In the genomic region with DNA sequence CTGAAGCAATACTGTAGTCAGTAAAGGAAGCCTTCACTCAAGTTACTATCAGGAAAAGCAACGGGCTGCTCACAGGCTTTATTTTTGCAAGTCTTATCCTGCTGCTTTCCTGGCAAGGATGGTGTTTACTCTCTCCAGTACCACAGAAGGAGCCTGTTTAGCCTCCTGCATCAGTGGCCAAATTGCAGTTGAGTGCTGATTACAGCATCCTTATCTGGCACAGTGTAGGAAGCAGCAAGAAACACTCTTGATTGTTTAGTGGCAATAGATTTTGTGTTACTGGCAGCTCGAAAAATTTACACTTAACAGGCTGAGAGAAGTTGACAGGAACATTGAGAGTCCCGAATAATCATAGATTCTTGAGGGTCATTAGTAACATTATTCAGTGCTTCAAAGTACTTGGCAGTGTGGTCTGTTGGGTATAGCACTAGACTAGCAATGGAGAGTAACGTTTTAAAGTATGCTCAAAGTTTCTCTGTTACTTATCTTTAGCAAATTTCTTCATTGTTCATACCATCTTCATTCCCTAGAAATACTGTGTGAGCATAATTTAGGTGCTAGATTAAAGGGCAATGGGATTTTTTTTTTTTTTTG, we compare ENCODE assay signal across 2 cellular contexts.
TF ChIP-seq lines count a peak whose summit lies in the region.

No MANE protein-coding gene starts in this region.

TF ChIP-seq in liver, 16 proteins besides CTCF, POLR2A, EP300 and RAD21:
- TF ChIP-seq NR2F2 (IDR thresholded peaks at IDR 0.05) = peak; percentile 48
- no peak for TF ChIP-seq HNF4G (IDR thresholded peaks at IDR 0.05)
- no peak for TF ChIP-seq GABPA (IDR thresholded peaks at IDR 0.05 in 1 of 2, conservative IDR thresholded peaks at IDR 0.05 in 1 of 2)

TF ChIP-seq in HepG2, 621 proteins besides CTCF, POLR2A, EP300 and RAD21:
- TF ChIP-seq SRY (CRISPR knock-in tag; IDR thresholded peaks at IDR 0.05) = no peak
- TF ChIP-seq PAF1 (CRISPR knock-in tag; IDR thresholded peaks at IDR 0.05) = no peak
- no peak for TF ChIP-seq POLR2AphosphoS2 (IDR thresholded peaks at IDR 0.05; ENCODE audit: low read depth, low read length)
- TF ChIP-seq XBP1 (CRISPR knock-in tag; IDR thresholded peaks at IDR 0.05) = no peak
- TF ChIP-seq, protein P1, sequence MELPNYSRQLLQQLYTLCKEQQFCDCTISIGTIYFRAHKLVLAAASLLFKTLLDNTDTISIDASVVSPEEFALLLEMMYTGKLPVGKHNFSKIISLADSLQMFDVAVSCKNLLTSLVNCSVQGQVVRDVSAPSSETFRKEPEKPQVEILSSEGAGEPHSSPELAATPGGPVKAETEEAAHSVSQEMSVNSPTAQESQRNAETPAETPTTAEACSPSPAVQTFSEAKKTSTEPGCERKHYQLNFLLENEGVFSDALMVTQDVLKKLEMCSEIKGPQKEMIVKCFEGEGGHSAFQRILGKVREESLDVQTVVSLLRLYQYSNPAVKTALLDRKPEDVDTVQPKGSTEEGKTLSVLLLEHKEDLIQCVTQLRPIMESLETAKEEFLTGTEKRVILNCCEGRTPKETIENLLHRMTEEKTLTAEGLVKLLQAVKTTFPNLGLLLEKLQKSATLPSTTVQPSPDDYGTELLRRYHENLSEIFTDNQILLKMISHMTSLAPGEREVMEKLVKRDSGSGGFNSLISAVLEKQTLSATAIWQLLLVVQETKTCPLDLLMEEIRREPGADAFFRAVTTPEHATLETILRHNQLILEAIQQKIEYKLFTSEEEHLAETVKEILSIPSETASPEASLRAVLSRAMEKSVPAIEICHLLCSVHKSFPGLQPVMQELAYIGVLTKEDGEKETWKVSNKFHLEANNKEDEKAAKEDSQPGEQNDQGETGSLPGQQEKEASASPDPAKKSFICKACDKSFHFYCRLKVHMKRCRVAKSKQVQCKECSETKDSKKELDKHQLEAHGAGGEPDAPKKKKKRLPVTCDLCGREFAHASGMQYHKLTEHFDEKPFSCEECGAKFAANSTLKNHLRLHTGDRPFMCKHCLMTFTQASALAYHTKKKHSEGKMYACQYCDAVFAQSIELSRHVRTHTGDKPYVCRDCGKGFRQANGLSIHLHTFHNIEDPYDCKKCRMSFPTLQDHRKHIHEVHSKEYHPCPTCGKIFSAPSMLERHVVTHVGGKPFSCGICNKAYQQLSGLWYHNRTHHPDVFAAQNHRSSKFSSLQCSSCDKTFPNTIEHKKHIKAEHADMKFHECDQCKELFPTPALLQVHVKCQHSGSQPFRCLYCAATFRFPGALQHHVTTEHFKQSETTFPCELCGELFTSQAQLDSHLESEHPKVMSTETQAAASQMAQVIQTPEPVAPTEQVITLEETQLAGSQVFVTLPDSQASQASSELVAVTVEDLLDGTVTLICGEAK (IDR thresholded peaks at IDR 0.05) = no peak
- TF ChIP-seq, protein P1 (CRISPR knock-in tag; IDR thresholded peaks at IDR 0.05) = no peak
- no peak for TF ChIP-seq TP53 (CRISPR knock-in tag; conservative IDR thresholded peaks at IDR 0.05)
- no peak for TF ChIP-seq ZNF235 (CRISPR knock-in tag; IDR thresholded peaks at IDR 0.05; ENCODE audit: borderline replicate concordance)
- TF ChIP-seq ZNF615 (CRISPR knock-in tag; IDR thresholded peaks at IDR 0.05; ENCODE audit: borderline replicate concordance) = no peak
- TF ChIP-seq, protein P2, sequence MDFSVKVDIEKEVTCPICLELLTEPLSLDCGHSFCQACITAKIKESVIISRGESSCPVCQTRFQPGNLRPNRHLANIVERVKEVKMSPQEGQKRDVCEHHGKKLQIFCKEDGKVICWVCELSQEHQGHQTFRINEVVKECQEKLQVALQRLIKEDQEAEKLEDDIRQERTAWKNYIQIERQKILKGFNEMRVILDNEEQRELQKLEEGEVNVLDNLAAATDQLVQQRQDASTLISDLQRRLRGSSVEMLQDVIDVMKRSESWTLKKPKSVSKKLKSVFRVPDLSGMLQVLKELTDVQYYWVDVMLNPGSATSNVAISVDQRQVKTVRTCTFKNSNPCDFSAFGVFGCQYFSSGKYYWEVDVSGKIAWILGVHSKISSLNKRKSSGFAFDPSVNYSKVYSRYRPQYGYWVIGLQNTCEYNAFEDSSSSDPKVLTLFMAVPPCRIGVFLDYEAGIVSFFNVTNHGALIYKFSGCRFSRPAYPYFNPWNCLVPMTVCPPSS (IDR thresholded peaks at IDR 0.05) = no peak
- TF ChIP-seq, protein P3, sequence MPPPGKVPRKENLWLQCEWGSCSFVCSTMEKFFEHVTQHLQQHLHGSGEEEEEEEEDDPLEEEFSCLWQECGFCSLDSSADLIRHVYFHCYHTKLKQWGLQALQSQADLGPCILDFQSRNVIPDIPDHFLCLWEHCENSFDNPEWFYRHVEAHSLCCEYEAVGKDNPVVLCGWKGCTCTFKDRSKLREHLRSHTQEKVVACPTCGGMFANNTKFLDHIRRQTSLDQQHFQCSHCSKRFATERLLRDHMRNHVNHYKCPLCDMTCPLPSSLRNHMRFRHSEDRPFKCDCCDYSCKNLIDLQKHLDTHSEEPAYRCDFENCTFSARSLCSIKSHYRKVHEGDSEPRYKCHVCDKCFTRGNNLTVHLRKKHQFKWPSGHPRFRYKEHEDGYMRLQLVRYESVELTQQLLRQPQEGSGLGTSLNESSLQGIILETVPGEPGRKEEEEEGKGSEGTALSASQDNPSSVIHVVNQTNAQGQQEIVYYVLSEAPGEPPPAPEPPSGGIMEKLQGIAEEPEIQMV (CRISPR knock-in tag; IDR thresholded peaks at IDR 0.05; ENCODE audit: low read depth) = no peak
- no peak for TF ChIP-seq TBP (CRISPR knock-in tag; IDR thresholded peaks at IDR 0.05)
- no peak for TF ChIP-seq ZNF225 (CRISPR knock-in tag; IDR thresholded peaks at IDR 0.05)
- TF ChIP-seq ZMYM3 (CRISPR knock-in tag; IDR thresholded peaks at IDR 0.05) = no peak
- TF ChIP-seq ZNF20 (CRISPR knock-in tag; IDR thresholded peaks at IDR 0.05) = no peak
- TF ChIP-seq NFKB2 (CRISPR knock-in tag; IDR thresholded peaks at IDR 0.05; ENCODE audit: borderline replicate concordance) = no peak
